2 cellular contexts compared by ENCODE assay signal in the genomic region with DNA sequence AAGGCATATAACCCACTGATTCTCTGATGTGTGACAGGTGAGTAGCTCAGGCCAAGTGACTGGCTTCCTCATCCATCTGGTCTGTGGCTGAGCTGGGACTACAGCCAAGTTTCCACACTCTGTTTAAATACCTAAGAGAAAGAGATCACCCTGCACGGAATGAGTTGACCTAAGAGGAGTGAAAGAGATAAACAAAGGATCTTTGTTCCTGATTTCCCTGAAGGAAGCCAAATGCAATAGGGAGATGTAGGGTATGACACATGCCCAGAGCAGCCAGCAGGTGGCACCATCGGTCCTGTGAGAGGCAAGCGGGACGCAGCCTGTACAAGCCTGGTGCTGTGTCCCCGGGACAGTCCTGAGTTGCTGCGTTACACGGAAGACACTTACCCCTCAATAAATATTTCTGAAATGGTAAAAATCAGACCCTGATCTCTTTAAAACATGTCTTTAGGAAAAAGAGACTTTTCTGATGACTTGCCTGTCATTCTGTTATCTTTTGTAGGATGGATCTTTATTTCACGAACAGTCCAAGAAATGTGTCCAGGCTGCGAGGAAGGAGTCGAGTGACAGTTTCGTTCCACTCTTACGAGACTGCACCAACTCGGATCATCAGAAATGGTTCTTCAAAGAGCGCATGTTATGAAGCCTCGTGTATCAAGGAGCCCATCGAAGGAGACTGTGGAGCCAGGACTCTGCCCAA.
TF ChIP-seq lines count a peak whose summit lies in the region.

No MANE protein-coding gene starts in this region.

TF ChIP-seq in GM23338, 12 proteins besides CTCF, POLR2A, EP300 and RAD21:
- TF ChIP-seq EZH2phosphoT487 (IDR thresholded peaks at IDR 0.05; ENCODE audit: unreplicated experiment) (no peak), ZNF114 (CRISPR knock-in tag; IDR thresholded peaks at IDR 0.05) (no peak)

TF ChIP-seq in SK-N-SH, 30 proteins besides CTCF, POLR2A, EP300 and RAD21:
- TF ChIP-seq, protein P1, sequence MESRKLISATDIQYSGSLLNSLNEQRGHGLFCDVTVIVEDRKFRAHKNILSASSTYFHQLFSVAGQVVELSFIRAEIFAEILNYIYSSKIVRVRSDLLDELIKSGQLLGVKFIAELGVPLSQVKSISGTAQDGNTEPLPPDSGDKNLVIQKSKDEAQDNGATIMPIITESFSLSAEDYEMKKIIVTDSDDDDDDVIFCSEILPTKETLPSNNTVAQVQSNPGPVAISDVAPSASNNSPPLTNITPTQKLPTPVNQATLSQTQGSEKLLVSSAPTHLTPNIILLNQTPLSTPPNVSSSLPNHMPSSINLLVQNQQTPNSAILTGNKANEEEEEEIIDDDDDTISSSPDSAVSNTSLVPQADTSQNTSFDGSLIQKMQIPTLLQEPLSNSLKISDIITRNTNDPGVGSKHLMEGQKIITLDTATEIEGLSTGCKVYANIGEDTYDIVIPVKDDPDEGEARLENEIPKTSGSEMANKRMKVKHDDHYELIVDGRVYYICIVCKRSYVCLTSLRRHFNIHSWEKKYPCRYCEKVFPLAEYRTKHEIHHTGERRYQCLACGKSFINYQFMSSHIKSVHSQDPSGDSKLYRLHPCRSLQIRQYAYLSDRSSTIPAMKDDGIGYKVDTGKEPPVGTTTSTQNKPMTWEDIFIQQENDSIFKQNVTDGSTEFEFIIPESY (IDR thresholded peaks at IDR 0.05; ENCODE audit: borderline replicate concordance, low read depth): no peak
- TF ChIP-seq, protein P2, sequence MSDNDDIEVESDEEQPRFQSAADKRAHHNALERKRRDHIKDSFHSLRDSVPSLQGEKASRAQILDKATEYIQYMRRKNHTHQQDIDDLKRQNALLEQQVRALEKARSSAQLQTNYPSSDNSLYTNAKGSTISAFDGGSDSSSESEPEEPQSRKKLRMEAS (IDR thresholded peaks at IDR 0.05; ENCODE audit: low read depth): no peak
- TF ChIP-seq NFIC (IDR thresholded peaks at IDR 0.05; ENCODE audit: borderline replicate concordance): peak; percentile 91
- 0 out of 2 replicates have a peak, but pooled peaks have one; percentile 13 for TF ChIP-seq TEAD4 (IDR thresholded peaks at IDR 0.05; ENCODE audit: borderline replicate concordance, insufficient read depth)
- peak; percentile 60; the same call in 1 of the 2 replicates for TF ChIP-seq FOSL2 (IDR thresholded peaks at IDR 0.05; ENCODE audit: borderline replicate concordance, low read depth)
- no peak for TF ChIP-seq FOXM1 (IDR thresholded peaks at IDR 0.05; ENCODE audit: low read depth)
- TF ChIP-seq MEF2A (IDR thresholded peaks at IDR 0.05; ENCODE audit: borderline replicate concordance, low read depth): no peak
- TF ChIP-seq POLR2AphosphoS5 (IDR thresholded peaks at IDR 0.05; ENCODE audit: low read depth, low read length): no peak
- TF ChIP-seq RFX5 (IDR thresholded peaks at IDR 0.05; ENCODE audit: low read length): no peak
- TF ChIP-seq, protein P3, sequence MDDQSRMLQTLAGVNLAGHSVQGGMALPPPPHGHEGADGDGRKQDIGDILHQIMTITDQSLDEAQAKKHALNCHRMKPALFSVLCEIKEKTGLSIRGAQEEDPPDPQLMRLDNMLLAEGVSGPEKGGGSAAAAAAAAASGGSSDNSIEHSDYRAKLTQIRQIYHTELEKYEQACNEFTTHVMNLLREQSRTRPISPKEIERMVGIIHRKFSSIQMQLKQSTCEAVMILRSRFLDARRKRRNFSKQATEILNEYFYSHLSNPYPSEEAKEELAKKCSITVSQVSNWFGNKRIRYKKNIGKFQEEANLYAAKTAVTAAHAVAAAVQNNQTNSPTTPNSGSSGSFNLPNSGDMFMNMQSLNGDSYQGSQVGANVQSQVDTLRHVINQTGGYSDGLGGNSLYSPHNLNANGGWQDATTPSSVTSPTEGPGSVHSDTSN (IDR thresholded peaks at IDR 0.05): peak; percentile 76
- TF ChIP-seq, protein P4, sequence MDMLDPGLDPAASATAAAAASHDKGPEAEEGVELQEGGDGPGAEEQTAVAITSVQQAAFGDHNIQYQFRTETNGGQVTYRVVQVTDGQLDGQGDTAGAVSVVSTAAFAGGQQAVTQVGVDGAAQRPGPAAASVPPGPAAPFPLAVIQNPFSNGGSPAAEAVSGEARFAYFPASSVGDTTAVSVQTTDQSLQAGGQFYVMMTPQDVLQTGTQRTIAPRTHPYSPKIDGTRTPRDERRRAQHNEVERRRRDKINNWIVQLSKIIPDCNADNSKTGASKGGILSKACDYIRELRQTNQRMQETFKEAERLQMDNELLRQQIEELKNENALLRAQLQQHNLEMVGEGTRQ (IDR thresholded peaks at IDR 0.05; ENCODE audit: borderline replicate concordance, low read depth, low read length): no peak
- TF ChIP-seq CHD2 (IDR thresholded peaks at IDR 0.05; ENCODE audit: low read length, partially characterized antibody): peak; percentile 43
- TF ChIP-seq MXI1 (IDR thresholded peaks at IDR 0.05; ENCODE audit: low read depth, low read length): no peak
- TF ChIP-seq NRF1 (IDR thresholded peaks at IDR 0.05; ENCODE audit: low read depth, low read length): no peak
- TF ChIP-seq TCF12 (IDR thresholded peaks at IDR 0.05): peak; percentile 85
- TF ChIP-seq SMC3 (IDR thresholded peaks at IDR 0.05; ENCODE audit: low read depth, low read length): peak; percentile 81
- TF ChIP-seq JUND (IDR thresholded peaks at IDR 0.05): peak; percentile 48; the same call in 1 of the 2 replicates
TF ChIP-seq in SK-N-SH: peak in this region for 8.
